ENCODE assay signal across 34 cellular contexts in the genomic region with DNA sequence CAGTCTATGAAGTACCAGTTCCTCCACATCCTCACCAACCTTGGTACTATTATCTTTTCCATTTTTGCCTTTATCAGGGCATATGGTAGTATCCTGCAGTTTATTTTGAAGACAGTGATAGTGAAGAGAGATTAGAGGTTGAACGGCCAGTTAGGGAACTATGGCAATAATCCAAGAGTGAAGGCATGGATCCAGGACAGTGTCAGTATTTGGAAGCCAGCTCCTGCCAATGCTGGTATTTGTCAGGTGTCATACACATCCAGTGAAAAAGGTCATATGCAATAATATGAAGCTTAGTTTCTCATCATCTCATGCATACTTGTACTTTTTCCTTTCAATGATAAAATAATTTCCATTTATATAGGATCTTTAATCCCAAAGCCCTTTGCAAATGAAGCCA. TPM values are rescaled to one million over a fixed set of nuclear protein-coding genes. Genes with fewer than 3 reads are reported as not detected.
"Had no signal": no experiment of that assay in that cellular context is flagged by ENCODE, and none has a peak within 500 bp of the region (broad histone marks: within the 10 kb centered on the region; RNA-seq: fewer than 3 reads in every experiment).

No MANE protein-coding gene starts in this region.

- H3K27ac ChIP-seq: body of pancreas, breast epithelium, RWPE1, SJCRH30, SK-N-MC had no signal

- H3K4me1 ChIP-seq: breast epithelium, SJCRH30 had no signal

- FAIRE-seq: astrocyte, RCC 7860 had no signal

- H3K27me3 ChIP-seq: body of pancreas, breast epithelium, SJCRH30 had no signal

- H3K36me3 ChIP-seq: breast epithelium, SJCRH30 had no signal

- DNase-seq: activated CD4-positive, alpha-beta T cell treated with anti-CD3 and anti-CD28 coated beads for 36 hours; activated CD4-positive, alpha-beta T cell treated with anti-CD3 and anti-CD28 coated beads, Interleukin-2, amount 10 ng/mL, durations not matched to agents 7 days and 5 days; activated CD4-positive, alpha-beta T cell treated with anti-CD3 and anti-CD28 coated beads, Interleukin-2, amount 50 U/mL, for 48 hours; activated CD8-positive, alpha-beta T cell treated with anti-CD3 and anti-CD28 coated beads, Interleukin-2, amount 10 ng/mL, durations not matched to agents 7 days and 5 days; activated gamma-delta T cell; activated naive CD4-positive, alpha-beta T cell treated with Interleukin-2 at 50 U/mL for 16 hours; activated naive CD8-positive, alpha-beta T cell treated with anti-CD3 and anti-CD28 coated beads, Interleukin-2, amount 10 ng/mL, durations not matched to agents 7 days and 5 days; activated T-cell treated with anti-CD3 and anti-CD28 coated beads, Interleukin-2, amount 50 U/mL, for 24 hours; body of pancreas; Karpas-422; KBM-7; MM.1S; MV-4-11; NCI-H1930; NCI-H2081 treated with DMSO at 0.1 percent for 48 hours; NCI-H226; NCI-H446 treated with DMSO at 0.1 percent for 48 hours; NCI-H524; NCI-H82; NK-92 treated with Interleukin-12 subunit alpha and Interleukin-12 subunit beta, amount 100 ng/mL, for 24 hours; PC-3; SHP77; SJCRH30; T1000 had no signal

- H3K4me3 ChIP-seq: body of pancreas, breast epithelium, SJCRH30, SK-N-MC had no signal

- ATAC-seq: activated CD4-positive, alpha-beta T cell treated with anti-CD3 and anti-CD28 coated beads for 36 hours; activated CD4-positive, CD25-positive, alpha-beta regulatory T cell treated with anti-CD3 and anti-CD28 coated beads, Interleukin-2, amount 50 U/mL, for 24 hours; activated CD8-positive, alpha-beta T cell treated with anti-CD3 and anti-CD28 coated beads, Interleukin-2, amount 10 ng/mL, durations not matched to agents 7 days and 5 days; body of pancreas; PC-3 had no signal

- H3K9me3 ChIP-seq: body of pancreas, breast epithelium, SJCRH30 had no signal

RNA-seq across cellular contexts. Expression of gene KCNMB2, which starts 56.8 kb away (rescaled TPM):
- total RNA-seq: activated CD4-positive, alpha-beta T cell treated with anti-CD3 and anti-CD28 coated beads for 36 hours; activated CD4-positive, alpha-beta T cell treated with anti-CD3 and anti-CD28 coated beads, Interleukin-2, amount 10 ng/mL, durations not matched to agents 7 days and 5 days; activated CD8-positive, alpha-beta T cell treated with anti-CD3 and anti-CD28 coated beads, Interleukin-2, amount 10 ng/mL, durations not matched to agents 7 days and 5 days; activated naive CD8-positive, alpha-beta T cell treated with anti-CD3 and anti-CD28 coated beads, Interleukin-2, amount 10 ng/mL, durations not matched to agents 7 days and 5 days; activated T-helper 2 cell treated with anti-CD3 and anti-CD28 coated beads, Interferon-gamma antibody, Interleukin-2, Interleukin-4, amounts not matched to agents 10 μg/mL and 5 μg/mL and 100 μg/mL, durations not matched to agents 14 hours and 24 hours and 36 hours; astrocyte; PC-3; SJCRH30; T-helper 1 cell treated with Interleukin-12 subunit alpha and Interleukin-12 subunit beta and Interleukin-4 antibody, amounts not matched to agents 30 ng/mL and 1 ng/mL, for 36 hours; T-helper 2 cell treated with Interferon-gamma antibody and Interleukin-4, amounts not matched to agents 100 ng/mL and 5 ng/mL, for 36 hours; WTC11 had no signal
